In genomic region chr6:165469483-165469882, GRCh38 we compare ENCODE assay signal across 5 cellular contexts.
"Had no signal": no experiment of that assay in that cellular context is flagged by ENCODE, and none has a peak within 500 bp of the region (broad histone marks: within the 10 kb centered on the region; RNA-seq: fewer than 3 reads in every experiment).

No MANE protein-coding gene starts in this region.

- H3K9ac ChIP-seq: GM23248 had no signal

- H3K4me3 ChIP-seq: GM23248, HAP-1 had no signal

- ATAC-seq: HCT116 had no signal

- H3K4me1 ChIP-seq: HAP-1 had no signal

- H3K27ac ChIP-seq: GM23248 had no signal

- H3K9me3 ChIP-seq: HAP-1 had no signal

- DNase-seq: GM23248, GOT3, H7 had no signal

- H2AFZ ChIP-seq: GM23248 had no signal

- H3K36me3 ChIP-seq: HAP-1 had no signal
